ENCODE assay signal across 19 cellular contexts in genomic region chr9:122988141-122988540, GRCh38. TPM values are rescaled to one million over a fixed set of nuclear protein-coding genes. Genes with fewer than 3 reads are reported as not detected.
A peak's percentile ranks its signal among the peaks of the same experiment; 100 is the strongest.
DNase-seq lines count a peak whose midpoint lies in the region; ATAC-seq and TF ChIP-seq lines count a peak whose summit lies in the region.
"Had no signal": no experiment of that assay in that cellular context is flagged by ENCODE, and none has a peak within 500 bp of the region (broad histone marks: within the 10 kb centered on the region; RNA-seq: fewer than 3 reads in every experiment).

No MANE protein-coding gene starts in this region.

- H3K36me3 Mint-ChIP-seq in activated T-cell treated with anti-CD3 and anti-CD28 coated beads, Interleukin-2, amount 50 U/mL, for 72 hours (ENCODE audit: insufficient read depth in 2 of 2): peaks cover 0 to 15% of the 10 kb centered on the region in 2 donors
- H3K36me3 Mint-ChIP-seq in central memory CD8-positive, alpha-beta T cell (ENCODE audit: insufficient read depth): peaks cover 12% of the 10 kb centered on the region
- H3K36me3 Mint-ChIP-seq in osteocyte (ENCODE audit: unreplicated experiment): peaks cover 20% of the 10 kb centered on the region

- no peak for DNase-seq in activated T-cell treated with anti-CD3 and anti-CD28 coated beads, Interleukin-2, amount 50 U/mL, for 72 hours
- DNase-seq in activated T-cell treated with anti-CD3 and anti-CD28 coated beads, Interleukin-2, amount 50 U/mL, for 48 hours: no peak
- DNase-seq in central memory CD8-positive, alpha-beta T cell (ENCODE audit: low spot score in 2 of 2): no peak
- DNase-seq in osteocyte (ENCODE audit: extremely low spot score, unreplicated experiment): no peak
- no peak for DNase-seq in activated CD4-positive, alpha-beta T cell treated with anti-CD3 and anti-CD28 coated beads for 48 hours
- no peak for DNase-seq in activated CD8-positive, alpha-beta memory T cell treated with anti-CD3 and anti-CD28 coated beads, Interleukin-2, amount 50 U/mL, for 4 hours
- no peak for DNase-seq in left ventricle myocardium superior
- DNase-seq: CD4-positive, alpha-beta T cell; CD8-positive, alpha-beta memory T cell; DMS 273 treated with DMSO at 0.1 percent for 48 hours; DMS79; EL; GDM1; GM23248; H9 had no signal

- intact Hi-C loops in left ventricle myocardium superior (cut with micrococcal nuclease): no loop called here

- H3K4me1 Mint-ChIP-seq in activated T-cell treated with anti-CD3 and anti-CD28 coated beads, Interleukin-2, amount 50 U/mL, for 72 hours (ENCODE audit: low read depth): peaks cover 14% of the 10 kb centered on the region
- no peaks in the 10 kb centered on the region for H3K4me1 Mint-ChIP-seq in central memory CD8-positive, alpha-beta T cell
- H3K4me1 Mint-ChIP-seq in osteocyte (ENCODE audit: unreplicated experiment): peaks cover 5% of the 10 kb centered on the region
- H3K4me1 Mint-ChIP-seq: CD14-positive monocyte, H9 had no signal

- no peaks in the 10 kb centered on the region for H3K27me3 Mint-ChIP-seq in activated T-cell treated with anti-CD3 and anti-CD28 coated beads, Interleukin-2, amount 50 U/mL, for 72 hours (ENCODE audit: low read depth)
- no peaks in the 10 kb centered on the region for H3K27me3 Mint-ChIP-seq in central memory CD8-positive, alpha-beta T cell
- H3K27me3 Mint-ChIP-seq in osteocyte (ENCODE audit: unreplicated experiment): no peaks in the 10 kb centered on the region
- H3K27me3 Mint-ChIP-seq: B cell; CD4-positive, alpha-beta T cell; CD8-positive, alpha-beta memory T cell had no signal

- H3K9me3 Mint-ChIP-seq in activated T-cell treated with anti-CD3 and anti-CD28 coated beads, Interleukin-2, amount 50 U/mL, for 72 hours: no peaks in the 10 kb centered on the region
- H3K9me3 Mint-ChIP-seq in central memory CD8-positive, alpha-beta T cell: no peaks in the 10 kb centered on the region
- no peaks in the 10 kb centered on the region for H3K9me3 Mint-ChIP-seq in osteocyte (ENCODE audit: unreplicated experiment)
- H3K9me3 Mint-ChIP-seq: CD14-positive monocyte; CD4-positive, alpha-beta T cell; CD8-positive, alpha-beta memory T cell; H9 had no signal

- H3K4me3 Mint-ChIP-seq in activated T-cell treated with anti-CD3 and anti-CD28 coated beads, Interleukin-2, amount 50 U/mL, for 72 hours: no peak overlapping the region
- no peak overlapping the region for H3K4me3 Mint-ChIP-seq in central memory CD8-positive, alpha-beta T cell
- H3K4me3 Mint-ChIP-seq in osteocyte (ENCODE audit: unreplicated experiment): no peak overlapping the region
- H3K4me3 Mint-ChIP-seq: B cell; CD14-positive monocyte; CD4-positive, alpha-beta T cell; CD8-positive, alpha-beta memory T cell; H9 had no signal

- peak overlapping the region; percentile 70 for H3K27ac Mint-ChIP-seq in activated T-cell treated with anti-CD3 and anti-CD28 coated beads, Interleukin-2, amount 50 U/mL, for 72 hours
- peak overlapping the region; percentile 59 for H3K27ac Mint-ChIP-seq in central memory CD8-positive, alpha-beta T cell (ENCODE audit: low read depth)
- peak overlapping the region; percentile 31 for H3K27ac Mint-ChIP-seq in osteocyte (ENCODE audit: unreplicated experiment)
- H3K27ac Mint-ChIP-seq: B cell; CD4-positive, alpha-beta T cell; H9 had no signal

- ATAC-seq in activated T-cell treated with anti-CD3 and anti-CD28 coated beads, Interleukin-2, amount 50 U/mL, for 72 hours (replicated peaks in 1 of 2): no peak
- ATAC-seq in central memory CD8-positive, alpha-beta T cell (replicated peaks; ENCODE audit: extremely low read depth, poor library complexity, severe bottlenecking): no peak
- ATAC-seq in left ventricle myocardium superior: no peak
- ATAC-seq: GM12878, HCT116 had no signal

- no peak for TF ChIP-seq CTCF in osteocyte (IDR thresholded peaks at IDR 0.05)

RNA-seq across cellular contexts. Expression of gene GPR21, which starts 45.3 kb away (rescaled TPM):
- total RNA-seq in activated T-cell treated with anti-CD3 and anti-CD28 coated beads, Interleukin-2, amount 50 U/mL, for 72 hours: 1 to 10 TPM; 1.3 to 1.6 TPM
- 3.4 and 4.3 TPM in 2 replicates for total RNA-seq in osteocyte
- 0.72 TPM for total RNA-seq in left ventricle myocardium superior

RNA-seq across cellular contexts. Expression of gene RABGAP1, which starts 47.3 kb away (rescaled TPM):
- 10 to 100 TPM; 33.1 TPM for total RNA-seq in activated T-cell treated with anti-CD3 and anti-CD28 coated beads, Interleukin-2, amount 50 U/mL, for 72 hours
- total RNA-seq in osteocyte: 88.4 and 92.9 TPM in 2 replicates
- 47.4 TPM for total RNA-seq in left ventricle myocardium superior

RNA-seq across cellular contexts. Expression of gene ZBTB26, which starts 56.8 kb away (rescaled TPM):
- 10 to 100 TPM in 1 of 2 donors, 1 to 10 TPM in 1; 8.1 to 11.0 TPM for total RNA-seq in activated T-cell treated with anti-CD3 and anti-CD28 coated beads, Interleukin-2, amount 50 U/mL, for 72 hours
- total RNA-seq in osteocyte (8.6 and 9.0 TPM in 2 replicates), left ventricle myocardium superior (5.4 TPM)
